Comparison of ENCODE assay signal across 1 cellular context in genomic region chr19:2524361-2524839, GRCh38.
TF ChIP-seq lines count a peak whose summit lies in the region.

No MANE protein-coding gene starts in this region.

TF ChIP-seq in A549, 52 proteins besides CTCF, POLR2A, EP300 and RAD21 (continued from another document):
- no peak for TF ChIP-seq PBX3 (IDR thresholded peaks at IDR 0.05)
